Comparison of ENCODE assay signal across 1 cellular context in genomic region chr12:52011602-52012214, GRCh38.
TF ChIP-seq lines count a peak whose summit lies in the region.

No MANE protein-coding gene starts in this region.

TF ChIP-seq in HepG2, 621 proteins besides CTCF, POLR2A, EP300 and RAD21 (continues in another document):
- TF ChIP-seq, protein P1, sequence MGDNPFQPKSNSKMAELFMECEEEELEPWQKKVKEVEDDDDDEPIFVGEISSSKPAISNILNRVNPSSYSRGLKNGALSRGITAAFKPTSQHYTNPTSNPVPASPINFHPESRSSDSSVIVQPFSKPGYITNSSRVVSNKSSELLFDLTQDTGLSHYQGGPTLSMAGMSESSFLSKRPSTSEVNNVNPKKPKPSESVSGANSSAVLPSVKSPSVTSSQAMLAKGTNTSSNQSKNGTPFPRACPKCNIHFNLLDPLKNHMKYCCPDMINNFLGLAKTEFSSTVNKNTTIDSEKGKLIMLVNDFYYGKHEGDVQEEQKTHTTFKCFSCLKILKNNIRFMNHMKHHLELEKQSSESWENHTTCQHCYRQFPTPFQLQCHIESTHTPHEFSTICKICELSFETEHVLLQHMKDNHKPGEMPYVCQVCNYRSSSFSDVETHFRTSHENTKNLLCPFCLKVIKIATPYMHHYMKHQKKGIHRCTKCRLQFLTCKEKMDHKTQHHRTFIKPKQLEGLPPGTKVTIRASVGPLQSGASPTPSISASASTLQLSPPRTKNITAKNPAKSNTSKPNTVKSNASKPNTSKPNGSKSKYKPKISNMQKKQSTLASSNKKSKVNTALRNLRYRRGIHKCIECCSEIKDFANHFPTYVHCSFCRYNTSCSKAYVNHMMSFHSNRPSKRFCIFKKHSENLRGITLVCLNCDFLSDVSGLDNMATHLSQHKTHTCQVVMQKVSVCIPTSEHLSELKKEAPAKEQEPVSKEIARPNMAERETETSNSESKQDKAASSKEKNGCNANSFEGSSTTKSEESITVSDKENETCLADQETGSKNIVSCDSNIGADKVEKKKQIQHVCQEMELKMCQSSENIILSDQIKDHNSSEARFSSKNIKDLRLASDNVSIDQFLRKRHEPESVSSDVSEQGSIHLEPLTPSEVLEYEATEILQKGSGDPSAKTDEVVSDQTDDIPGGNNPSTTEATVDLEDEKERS (CRISPR knock-in tag; IDR thresholded peaks at IDR 0.05) = no peak
- no peak; the same call in 1 of the 2 replicates for TF ChIP-seq NR2F6 (IDR thresholded peaks at IDR 0.05)
- TF ChIP-seq NR2F6 (CRISPR knock-in tag; IDR thresholded peaks at IDR 0.05) = peak; percentile 65; the same call in 1 of the 2 replicates
- TF ChIP-seq ZNF563 (CRISPR knock-in tag; IDR thresholded peaks at IDR 0.05) = no peak
- peak; percentile 88 for TF ChIP-seq ELF3 (CRISPR knock-in tag; IDR thresholded peaks at IDR 0.05)
- no peak for TF ChIP-seq CBX2 (IDR thresholded peaks at IDR 0.05; ENCODE audit: low read depth, low read length)
- no peak for TF ChIP-seq CBX2 (CRISPR knock-in tag; IDR thresholded peaks at IDR 0.05; ENCODE audit: low read depth)
- peak; percentile 65; the same call in 1 of the 2 replicates for TF ChIP-seq CEBPB (IDR thresholded peaks at IDR 0.05; ENCODE audit: borderline replicate concordance, low read depth, low read length)
- TF ChIP-seq CEBPG (CRISPR knock-in tag; IDR thresholded peaks at IDR 0.05) = peak; percentile 64
- TF ChIP-seq TMF1 (CRISPR knock-in tag; IDR thresholded peaks at IDR 0.05; ENCODE audit: low read depth) = no peak
- no peak for TF ChIP-seq ZFP41 (CRISPR knock-in tag; IDR thresholded peaks at IDR 0.05; ENCODE audit: borderline replicate concordance)
- no peak for TF ChIP-seq ZNF589 (CRISPR knock-in tag; conservative IDR thresholded peaks at IDR 0.05)
- 0 out of 2 replicates have a peak, but pooled peaks have one; percentile 18 for TF ChIP-seq RXRB (CRISPR knock-in tag; IDR thresholded peaks at IDR 0.05; ENCODE audit: borderline replicate concordance)
- no peak for TF ChIP-seq ZNF441 (CRISPR knock-in tag; IDR thresholded peaks at IDR 0.05; ENCODE audit: borderline replicate concordance)
- no peak for TF ChIP-seq FOXC1 (CRISPR knock-in tag; IDR thresholded peaks at IDR 0.05; ENCODE audit: borderline replicate concordance)
- no peak for TF ChIP-seq CSRNP2 (CRISPR knock-in tag; conservative IDR thresholded peaks at IDR 0.05; ENCODE audit: low read depth)
- peak; percentile 44; the same call in 1 of the 2 replicates for TF ChIP-seq GATAD2A (CRISPR knock-in tag; IDR thresholded peaks at IDR 0.05)
- TF ChIP-seq, protein P2, sequence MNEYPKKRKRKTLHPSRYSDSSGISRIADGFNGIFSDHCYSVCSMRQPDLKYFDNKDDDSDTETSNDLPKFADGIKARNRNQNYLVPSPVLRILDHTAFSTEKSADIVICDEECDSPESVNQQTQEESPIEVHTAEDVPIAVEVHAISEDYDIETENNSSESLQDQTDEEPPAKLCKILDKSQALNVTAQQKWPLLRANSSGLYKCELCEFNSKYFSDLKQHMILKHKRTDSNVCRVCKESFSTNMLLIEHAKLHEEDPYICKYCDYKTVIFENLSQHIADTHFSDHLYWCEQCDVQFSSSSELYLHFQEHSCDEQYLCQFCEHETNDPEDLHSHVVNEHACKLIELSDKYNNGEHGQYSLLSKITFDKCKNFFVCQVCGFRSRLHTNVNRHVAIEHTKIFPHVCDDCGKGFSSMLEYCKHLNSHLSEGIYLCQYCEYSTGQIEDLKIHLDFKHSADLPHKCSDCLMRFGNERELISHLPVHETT (CRISPR knock-in tag; conservative IDR thresholded peaks at IDR 0.05) = no peak
- no peak for TF ChIP-seq SRSF9 (IDR thresholded peaks at IDR 0.05; ENCODE audit: borderline replicate concordance, insufficient read depth, low read depth, low read length, poor library complexity, severe bottlenecking)
- peak; percentile 94 for TF ChIP-seq ZNF564 (CRISPR knock-in tag; IDR thresholded peaks at IDR 0.05)
- TF ChIP-seq ZNF12 (CRISPR knock-in tag; IDR thresholded peaks at IDR 0.05) = no peak
- no peak for TF ChIP-seq SRF (IDR thresholded peaks at IDR 0.05; ENCODE audit: low read depth, low read length)
- TF ChIP-seq, protein P3, sequence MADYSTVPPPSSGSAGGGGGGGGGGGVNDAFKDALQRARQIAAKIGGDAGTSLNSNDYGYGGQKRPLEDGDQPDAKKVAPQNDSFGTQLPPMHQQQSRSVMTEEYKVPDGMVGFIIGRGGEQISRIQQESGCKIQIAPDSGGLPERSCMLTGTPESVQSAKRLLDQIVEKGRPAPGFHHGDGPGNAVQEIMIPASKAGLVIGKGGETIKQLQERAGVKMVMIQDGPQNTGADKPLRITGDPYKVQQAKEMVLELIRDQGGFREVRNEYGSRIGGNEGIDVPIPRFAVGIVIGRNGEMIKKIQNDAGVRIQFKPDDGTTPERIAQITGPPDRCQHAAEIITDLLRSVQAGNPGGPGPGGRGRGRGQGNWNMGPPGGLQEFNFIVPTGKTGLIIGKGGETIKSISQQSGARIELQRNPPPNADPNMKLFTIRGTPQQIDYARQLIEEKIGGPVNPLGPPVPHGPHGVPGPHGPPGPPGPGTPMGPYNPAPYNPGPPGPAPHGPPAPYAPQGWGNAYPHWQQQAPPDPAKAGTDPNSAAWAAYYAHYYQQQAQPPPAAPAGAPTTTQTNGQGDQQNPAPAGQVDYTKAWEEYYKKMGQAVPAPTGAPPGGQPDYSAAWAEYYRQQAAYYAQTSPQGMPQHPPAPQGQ (CRISPR knock-in tag; IDR thresholded peaks at IDR 0.05; ENCODE audit: borderline replicate concordance) = no peak
- TF ChIP-seq, protein P4, sequence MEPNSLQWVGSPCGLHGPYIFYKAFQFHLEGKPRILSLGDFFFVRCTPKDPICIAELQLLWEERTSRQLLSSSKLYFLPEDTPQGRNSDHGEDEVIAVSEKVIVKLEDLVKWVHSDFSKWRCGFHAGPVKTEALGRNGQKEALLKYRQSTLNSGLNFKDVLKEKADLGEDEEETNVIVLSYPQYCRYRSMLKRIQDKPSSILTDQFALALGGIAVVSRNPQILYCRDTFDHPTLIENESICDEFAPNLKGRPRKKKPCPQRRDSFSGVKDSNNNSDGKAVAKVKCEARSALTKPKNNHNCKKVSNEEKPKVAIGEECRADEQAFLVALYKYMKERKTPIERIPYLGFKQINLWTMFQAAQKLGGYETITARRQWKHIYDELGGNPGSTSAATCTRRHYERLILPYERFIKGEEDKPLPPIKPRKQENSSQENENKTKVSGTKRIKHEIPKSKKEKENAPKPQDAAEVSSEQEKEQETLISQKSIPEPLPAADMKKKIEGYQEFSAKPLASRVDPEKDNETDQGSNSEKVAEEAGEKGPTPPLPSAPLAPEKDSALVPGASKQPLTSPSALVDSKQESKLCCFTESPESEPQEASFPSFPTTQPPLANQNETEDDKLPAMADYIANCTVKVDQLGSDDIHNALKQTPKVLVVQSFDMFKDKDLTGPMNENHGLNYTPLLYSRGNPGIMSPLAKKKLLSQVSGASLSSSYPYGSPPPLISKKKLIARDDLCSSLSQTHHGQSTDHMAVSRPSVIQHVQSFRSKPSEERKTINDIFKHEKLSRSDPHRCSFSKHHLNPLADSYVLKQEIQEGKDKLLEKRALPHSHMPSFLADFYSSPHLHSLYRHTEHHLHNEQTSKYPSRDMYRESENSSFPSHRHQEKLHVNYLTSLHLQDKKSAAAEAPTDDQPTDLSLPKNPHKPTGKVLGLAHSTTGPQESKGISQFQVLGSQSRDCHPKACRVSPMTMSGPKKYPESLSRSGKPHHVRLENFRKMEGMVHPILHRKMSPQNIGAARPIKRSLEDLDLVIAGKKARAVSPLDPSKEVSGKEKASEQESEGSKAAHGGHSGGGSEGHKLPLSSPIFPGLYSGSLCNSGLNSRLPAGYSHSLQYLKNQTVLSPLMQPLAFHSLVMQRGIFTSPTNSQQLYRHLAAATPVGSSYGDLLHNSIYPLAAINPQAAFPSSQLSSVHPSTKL (CRISPR knock-in tag; IDR thresholded peaks at IDR 0.05) = peak; percentile 48; the same call in 1 of the 2 replicates
- no peak for TF ChIP-seq PLRG1 (conservative IDR thresholded peaks at IDR 0.05)
- no peak for TF ChIP-seq SOX13 (IDR thresholded peaks at IDR 0.05)
- TF ChIP-seq SOX13 (CRISPR knock-in tag; conservative IDR thresholded peaks at IDR 0.05 in 1 of 2, IDR thresholded peaks at IDR 0.05 in 1 of 2) = no peak
- 0 out of 2 replicates have a peak, but pooled peaks have one; percentile 15 for TF ChIP-seq BCL6 (CRISPR knock-in tag; IDR thresholded peaks at IDR 0.05)
- no peak for TF ChIP-seq MATR3 (CRISPR knock-in tag; IDR thresholded peaks at IDR 0.05)
- TF ChIP-seq MLXIP (CRISPR knock-in tag; IDR thresholded peaks at IDR 0.05; ENCODE audit: borderline replicate concordance) = no peak
- no peak for TF ChIP-seq ZNF260 (CRISPR knock-in tag; IDR thresholded peaks at IDR 0.05; ENCODE audit: borderline replicate concordance, low read depth)
- TF ChIP-seq NR2F2 (IDR thresholded peaks at IDR 0.05; ENCODE audit: borderline replicate concordance, low read depth) = no peak
- no peak for TF ChIP-seq SMAD3 (CRISPR knock-in tag; IDR thresholded peaks at IDR 0.05)
- TF ChIP-seq, protein P5, sequence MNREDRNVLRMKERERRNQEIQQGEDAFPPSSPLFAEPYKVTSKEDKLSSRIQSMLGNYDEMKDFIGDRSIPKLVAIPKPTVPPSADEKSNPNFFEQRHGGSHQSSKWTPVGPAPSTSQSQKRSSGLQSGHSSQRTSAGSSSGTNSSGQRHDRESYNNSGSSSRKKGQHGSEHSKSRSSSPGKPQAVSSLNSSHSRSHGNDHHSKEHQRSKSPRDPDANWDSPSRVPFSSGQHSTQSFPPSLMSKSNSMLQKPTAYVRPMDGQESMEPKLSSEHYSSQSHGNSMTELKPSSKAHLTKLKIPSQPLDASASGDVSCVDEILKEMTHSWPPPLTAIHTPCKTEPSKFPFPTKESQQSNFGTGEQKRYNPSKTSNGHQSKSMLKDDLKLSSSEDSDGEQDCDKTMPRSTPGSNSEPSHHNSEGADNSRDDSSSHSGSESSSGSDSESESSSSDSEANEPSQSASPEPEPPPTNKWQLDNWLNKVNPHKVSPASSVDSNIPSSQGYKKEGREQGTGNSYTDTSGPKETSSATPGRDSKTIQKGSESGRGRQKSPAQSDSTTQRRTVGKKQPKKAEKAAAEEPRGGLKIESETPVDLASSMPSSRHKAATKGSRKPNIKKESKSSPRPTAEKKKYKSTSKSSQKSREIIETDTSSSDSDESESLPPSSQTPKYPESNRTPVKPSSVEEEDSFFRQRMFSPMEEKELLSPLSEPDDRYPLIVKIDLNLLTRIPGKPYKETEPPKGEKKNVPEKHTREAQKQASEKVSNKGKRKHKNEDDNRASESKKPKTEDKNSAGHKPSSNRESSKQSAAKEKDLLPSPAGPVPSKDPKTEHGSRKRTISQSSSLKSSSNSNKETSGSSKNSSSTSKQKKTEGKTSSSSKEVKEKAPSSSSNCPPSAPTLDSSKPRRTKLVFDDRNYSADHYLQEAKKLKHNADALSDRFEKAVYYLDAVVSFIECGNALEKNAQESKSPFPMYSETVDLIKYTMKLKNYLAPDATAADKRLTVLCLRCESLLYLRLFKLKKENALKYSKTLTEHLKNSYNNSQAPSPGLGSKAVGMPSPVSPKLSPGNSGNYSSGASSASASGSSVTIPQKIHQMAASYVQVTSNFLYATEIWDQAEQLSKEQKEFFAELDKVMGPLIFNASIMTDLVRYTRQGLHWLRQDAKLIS (CRISPR knock-in tag; IDR thresholded peaks at IDR 0.05) = no peak
- no peak for TF ChIP-seq ZMYM4 (CRISPR knock-in tag; IDR thresholded peaks at IDR 0.05)
- TF ChIP-seq SAFB2 (CRISPR knock-in tag; IDR thresholded peaks at IDR 0.05; ENCODE audit: borderline replicate concordance, low read depth) = no peak
- no peak for TF ChIP-seq ZSCAN9 (CRISPR knock-in tag; IDR thresholded peaks at IDR 0.05; ENCODE audit: borderline replicate concordance)
- TF ChIP-seq TOE1 (CRISPR knock-in tag; IDR thresholded peaks at IDR 0.05) = no peak
- TF ChIP-seq, protein P6, sequence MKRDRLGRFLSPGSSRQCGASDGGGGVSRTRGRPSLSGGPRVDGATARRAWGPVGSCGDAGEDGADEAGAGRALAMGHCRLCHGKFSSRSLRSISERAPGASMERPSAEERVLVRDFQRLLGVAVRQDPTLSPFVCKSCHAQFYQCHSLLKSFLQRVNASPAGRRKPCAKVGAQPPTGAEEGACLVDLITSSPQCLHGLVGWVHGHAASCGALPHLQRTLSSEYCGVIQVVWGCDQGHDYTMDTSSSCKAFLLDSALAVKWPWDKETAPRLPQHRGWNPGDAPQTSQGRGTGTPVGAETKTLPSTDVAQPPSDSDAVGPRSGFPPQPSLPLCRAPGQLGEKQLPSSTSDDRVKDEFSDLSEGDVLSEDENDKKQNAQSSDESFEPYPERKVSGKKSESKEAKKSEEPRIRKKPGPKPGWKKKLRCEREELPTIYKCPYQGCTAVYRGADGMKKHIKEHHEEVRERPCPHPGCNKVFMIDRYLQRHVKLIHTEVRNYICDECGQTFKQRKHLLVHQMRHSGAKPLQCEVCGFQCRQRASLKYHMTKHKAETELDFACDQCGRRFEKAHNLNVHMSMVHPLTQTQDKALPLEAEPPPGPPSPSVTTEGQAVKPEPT (CRISPR knock-in tag; IDR thresholded peaks at IDR 0.05; ENCODE audit: low read depth) = no peak
- TF ChIP-seq ZNF24 (IDR thresholded peaks at IDR 0.05) = no peak
